ENCODE assay signal across 27 cellular contexts in genomic region chr6:1502041-1502440, GRCh38.
DNase-seq lines count a peak whose midpoint lies in the region; FAIRE-seq and TF ChIP-seq lines count a peak whose summit lies in the region.
"Had no signal": no experiment of that assay in that cellular context is flagged by ENCODE, and none has a peak within 500 bp of the region (broad histone marks: within the 10 kb centered on the region; RNA-seq: fewer than 3 reads in every experiment).

No MANE protein-coding gene starts in this region.

- H3K27me3 ChIP-seq in bronchial epithelial cell (ENCODE audit: control insufficient read depth, insufficient read depth, low read length): peaks cover 2% of the 10 kb centered on the region
- no peaks in the 10 kb centered on the region for H3K27me3 ChIP-seq in ovary
- H3K27me3 ChIP-seq: dorsolateral prefrontal cortex had no signal

- TF ChIP-seq CTCF in bronchial epithelial cell (IDR thresholded peaks at IDR 0.05; ENCODE audit: insufficient read depth, low read length, severe bottlenecking): no peak
- TF ChIP-seq CTCF in ovary (IDR thresholded peaks at IDR 0.05): no peak

- no peak overlapping the region for H3K27ac ChIP-seq in ovary
- H3K27ac ChIP-seq: dorsolateral prefrontal cortex, thoracic aorta, VCaP had no signal

- DNase-seq in AG08396 (ENCODE audit: low spot score): peak; percentile 39
- peak; percentile 34 for DNase-seq in LHCN-M2 (ENCODE audit: low read depth)
- no peak for DNase-seq in bronchial epithelial cell (ENCODE audit: low read depth)
- peak; percentile 56 for DNase-seq in islet precursor cell
- no peak for DNase-seq in DMS53 (lab: John Stamatoyannopoulos, UW)
- DNase-seq in activated CD4-positive, alpha-beta T cell treated with anti-CD3 and anti-CD28 coated beads, Interleukin-2, amount 50 U/mL, for 48 hours: no peak
- no peak for DNase-seq in H4 (ENCODE audit: low spot score)
- DNase-seq in ovary: no peak
- DNase-seq: activated CD4-positive, alpha-beta T cell treated with anti-CD3 and anti-CD28 coated beads for 48 hours; activated gamma-delta T cell; activated naive CD8-positive, alpha-beta T cell treated with anti-CD3 and anti-CD28 coated beads, Interleukin-2, amount 10 ng/mL, durations not matched to agents 7 days and 5 days; activated T-cell treated with anti-CD3 and anti-CD28 coated beads, Interleukin-2, amount 50 U/mL, for 24 hours; BE2C; CD8-positive, alpha-beta memory T cell; central memory CD4-positive, alpha-beta T cell; DMS79 treated with DMSO at 0.1 percent for 48 hours; dorsolateral prefrontal cortex; NCI-H2081 treated with DMSO at 0.1 percent for 48 hours; posterior cingulate gyrus; SHP77 treated with DMSO at 0.1 percent for 48 hours; stimulated activated naive CD4-positive, alpha-beta T cell had no signal

- H3K36me3 ChIP-seq in bronchial epithelial cell (ENCODE audit: control insufficient read depth, insufficient read depth, low read length) (no peaks in the 10 kb centered on the region), ovary (no peaks in the 10 kb centered on the region)
- H3K36me3 ChIP-seq: BE2C, thoracic aorta had no signal

- TF ChIP-seq POLR2A in ovary (IDR thresholded peaks at IDR 0.05): no peak

- intact Hi-C loops in ovary (cut with DNase I): no loop called here

- FAIRE-seq in bronchial epithelial cell (lab: Jason Lieb, UNC): peak; percentile 7
- FAIRE-seq: astrocyte, GM12878, K562, urothelium cell line had no signal

- H3K9me3 ChIP-seq in ovary: no peaks in the 10 kb centered on the region
- H3K9me3 ChIP-seq: BE2C, thoracic aorta had no signal

- H3K4me1 ChIP-seq in ovary (ENCODE audit: insufficient read depth): peaks cover 10% of the 10 kb centered on the region
- H3K4me1 ChIP-seq: BE2C had no signal

- H3K4me3 ChIP-seq in bronchial epithelial cell (ENCODE audit: low read depth, low read length) (no peak overlapping the region), ovary (no peak overlapping the region)
- H3K4me3 ChIP-seq: dorsolateral prefrontal cortex, GM12878, K562, thoracic aorta had no signal

- WGBS in ovary, 3 donors: 69 to 84% (median 76%) methylated on average over 7 of the region's 7 CpGs

- no peak for TF ChIP-seq EP300 in ovary (IDR thresholded peaks at IDR 0.05)

Comparison
In these comparisons a context has a peak if more than half of its experiments do, and no peak if none do; other contexts are left out.
1. DNase-seq: peak in AG08396 (single experiment), LHCN-M2 (single experiment) and islet precursor cell (single experiment); none in bronchial epithelial cell (single experiment), DMS53 (single experiment), activated CD4-positive, alpha-beta T cell treated with anti-CD3 and anti-CD28 coated beads, Interleukin-2, amount 50 U/mL, for 48 hours (0 of 2), H4 (single experiment) and ovary (0 of 5).